27 cellular contexts compared by ENCODE assay signal in the genomic region with DNA sequence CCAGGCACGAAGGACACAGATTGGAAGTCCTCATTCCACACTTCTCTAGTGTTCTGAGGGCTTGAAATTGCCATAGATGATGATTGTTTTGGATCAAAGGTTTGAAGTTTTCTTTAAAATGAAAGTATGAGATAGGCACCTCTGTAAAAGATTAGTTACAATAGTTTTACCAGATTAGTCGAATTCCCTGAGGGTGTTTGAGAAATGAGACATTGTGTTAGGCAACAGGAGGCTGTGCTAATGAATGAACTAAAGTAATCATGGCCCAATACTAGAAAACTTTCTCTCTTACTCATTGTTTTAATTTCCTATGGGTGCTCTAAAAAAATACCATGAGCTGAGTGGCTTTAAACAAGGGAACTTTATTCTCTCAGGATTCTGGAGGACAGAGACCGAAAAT.
"Had no signal": no experiment of that assay in that cellular context is flagged by ENCODE, and none has a peak within 500 bp of the region (broad histone marks: within the 10 kb centered on the region; RNA-seq: fewer than 3 reads in every experiment).

No MANE protein-coding gene starts in this region.

- H3K4me1 ChIP-seq: Peyer's patch had no signal

- H3K9ac ChIP-seq: KMS-11, SK-N-SH had no signal

- H3K9me2 ChIP-seq: SK-N-SH had no signal

- H3K4me1 Mint-ChIP-seq: IgD-negative memory B cell had no signal

- H3K27me3 Mint-ChIP-seq: IgD-negative memory B cell had no signal

- FAIRE-seq: HTR-8/SVneo, K562 had no signal

- H3K36me3 ChIP-seq: Peyer's patch had no signal

- H3K27ac ChIP-seq: HL-60, KMS-11, PC-9, Peyer's patch had no signal

- DNase-seq: Kasumi-1, MV-4-11, NCI-H1048, NCI-H1105, NCI-H1417, NCI-H1436 treated with DMSO at 0.1 percent for 48 hours, NCI-H1694, NCI-H187 treated with DMSO at 0.1 percent for 48 hours, NCI-H2029 treated with DMSO at 0.1 percent for 48 hours, NCI-H2171 treated with DMSO at 0.1 percent for 48 hours, NCI-H345, NCI-H446 treated with DMSO at 0.1 percent for 48 hours, NCI-H510A treated with DMSO at 0.1 percent for 48 hours, NCI-H526, NCI-H82, OCI-M1, PC-9, Peyer's patch, RPMI8226, SHP77, SK-N-SH, SW 1271 had no signal

- H3K27me3 ChIP-seq: Peyer's patch had no signal

- H3K4me3 Mint-ChIP-seq: IgD-negative memory B cell had no signal

- H2AFZ ChIP-seq: PC-9 had no signal

- ATAC-seq: K562 had no signal

- H3K4me2 ChIP-seq: KMS-11, PC-9, SK-N-SH had no signal

- H3K27ac Mint-ChIP-seq: IgD-negative memory B cell had no signal

- H3K4me3 ChIP-seq: K562, PC-9, Peyer's patch had no signal

- H3K9me3 ChIP-seq: Peyer's patch, SK-N-SH had no signal
